ENCODE assay signal across 8 cellular contexts in genomic region chrX:72572248-72573157, GRCh38. TPM values are rescaled to one million over a fixed set of nuclear protein-coding genes. Genes with fewer than 3 reads are reported as not detected.
A peak's percentile ranks its signal among the peaks of the same experiment; 100 is the strongest.
DNase-seq lines count a peak whose midpoint lies in the region; ATAC-seq and TF ChIP-seq lines count a peak whose summit lies in the region.

TSS of gene HDAC8 (minus strand) at chrX:72572843. CDS start at chrX:72572761, 82 bp downstream.

- H3K36me3 ChIP-seq in endocrine pancreas (ENCODE audit: control insufficient read depth, insufficient read depth, low read length), result no peaks in the 10 kb centered on the region

- peak within 1 kb of the TSS; percentile 75 for H3K27ac ChIP-seq in HL-60 (replicated peaks)

- H3K4me3 Mint-ChIP-seq in activated CD4-positive, alpha-beta memory T cell treated with anti-CD3 and anti-CD28 coated beads, Interleukin-2, amount 10 ng/mL, durations not matched to agents 7 days and 5 days, result peak within 1 kb of the TSS; percentile 95
- peak within 1 kb of the TSS; percentile 99 for H3K4me3 Mint-ChIP-seq in memory B cell

- H3K27me3 ChIP-seq in HL-60 (ENCODE audit: insufficient read depth, poor library complexity, severe bottlenecking) (no peaks in the 10 kb centered on the region), endocrine pancreas (ENCODE audit: control insufficient read depth, insufficient read depth, low read length) (no peaks in the 10 kb centered on the region)

- H3K4me1 ChIP-seq in endocrine pancreas (ENCODE audit: control insufficient read depth, insufficient read depth, low read length), result no peaks in the 10 kb centered on the region

- POLR2A ChIA-PET in activated CD4-positive, alpha-beta memory T cell treated with anti-CD3 and anti-CD28 coated beads, Interleukin-2, amount 10 ng/mL, durations not matched to agents 7 days and 5 days (lab: Charles Lee), result interaction anchor here (1.1 to 2.1 kb wide), 2 partner anchors 48 to 295 kb away, joined by 3 to 6 read pairs; partner anchors contain the start of gene RPS4X

- in situ Hi-C loops in Caki2 (cut with HindIII; ENCODE audit: low pct_unique_long_range_greater_than_20kb, low sequenced_read_pairs), result no loop called here

- peaks cover 11% of the 10 kb centered on the region for H3K36me3 Mint-ChIP-seq in activated CD4-positive, alpha-beta memory T cell treated with anti-CD3 and anti-CD28 coated beads, Interleukin-2, amount 10 ng/mL, durations not matched to agents 7 days and 5 days (ENCODE audit: low read depth)
- H3K36me3 Mint-ChIP-seq in memory B cell, result peaks cover 4% of the 10 kb centered on the region

- peaks cover 11% of the 10 kb centered on the region for H3K27me3 Mint-ChIP-seq in activated CD4-positive, alpha-beta memory T cell treated with anti-CD3 and anti-CD28 coated beads, Interleukin-2, amount 10 ng/mL, durations not matched to agents 7 days and 5 days
- H3K27me3 Mint-ChIP-seq in memory B cell, result no peaks in the 10 kb centered on the region

- H3K9me3 Mint-ChIP-seq in activated CD4-positive, alpha-beta memory T cell treated with anti-CD3 and anti-CD28 coated beads, Interleukin-2, amount 10 ng/mL, durations not matched to agents 7 days and 5 days, result no peaks in the 10 kb centered on the region
- H3K9me3 Mint-ChIP-seq in memory B cell, result no peaks in the 10 kb centered on the region

- CTCF ChIA-PET in activated CD4-positive, alpha-beta memory T cell treated with anti-CD3 and anti-CD28 coated beads, Interleukin-2, amount 10 ng/mL, durations not matched to agents 7 days and 5 days (lab: Charles Lee), result interaction anchor here (0.6 to 0.7 kb wide), 2 partner anchors 327 to 530 kb away, joined by 3 to 4 read pairs; no protein-coding TSS in a partner anchor

- DNase-seq in Caki2 (ENCODE audit: low read depth), result peak; percentile 76
- DNase-seq in HL-60 (ENCODE audit: low read depth in 1 of 2, low spot score in 1 of 2), result peak; percentile 60 to 74
- DNase-seq in NCI-H748 treated with DMSO at 0.1 percent for 48 hours (lab: John Stamatoyannopoulos, UW), result peak; percentile 34
- peak; percentile 58 for DNase-seq in activated CD4-positive, alpha-beta memory T cell treated with anti-CD3 and anti-CD28 coated beads, Interleukin-2, amount 10 ng/mL, durations not matched to agents 7 days and 5 days
- peak; percentile 18 to 21 for DNase-seq in memory B cell (ENCODE audit: low spot score in 2 of 2)
- DNase-seq in stimulated activated CD8-positive, alpha-beta memory T cell treated with anti-CD3 and anti-CD28 coated beads, Interleukin-4, amount 100 ng/mL, for 4 hours (ENCODE audit: low read depth in 2 of 2, low spot score in 1 of 2), result peak; percentile 1 to 9

- H3K4me3 ChIP-seq in HL-60 (replicated peaks; ENCODE audit: insufficient read depth, low read length) (peak within 1 kb of the TSS; percentile 65), endocrine pancreas (ENCODE audit: control insufficient read depth, insufficient read depth, low read length) (peak within 1 kb of the TSS; percentile 33)

- H3K9me3 ChIP-seq in endocrine pancreas (ENCODE audit: control insufficient read depth, low read length), result no peaks in the 10 kb centered on the region

- peak; percentile 55 for ATAC-seq in GM19468 (IDR thresholded peaks at IDR 0.05; ENCODE audit: extremely low read depth, unreplicated experiment)
- peak; percentile 92 for ATAC-seq in memory B cell (ENCODE audit: low read depth)

- no peak within 1 kb of the TSS for H3K9ac ChIP-seq in endocrine pancreas (ENCODE audit: control insufficient read depth, insufficient read depth, low read length)

- peaks cover 15% of the 10 kb centered on the region for H3K4me1 Mint-ChIP-seq in activated CD4-positive, alpha-beta memory T cell treated with anti-CD3 and anti-CD28 coated beads, Interleukin-2, amount 10 ng/mL, durations not matched to agents 7 days and 5 days
- H3K4me1 Mint-ChIP-seq in memory B cell, result peaks cover 3% of the 10 kb centered on the region

- H3K27ac Mint-ChIP-seq in activated CD4-positive, alpha-beta memory T cell treated with anti-CD3 and anti-CD28 coated beads, Interleukin-2, amount 10 ng/mL, durations not matched to agents 7 days and 5 days, result peak within 1 kb of the TSS; percentile 84
- peak within 1 kb of the TSS; percentile 91 for H3K27ac Mint-ChIP-seq in memory B cell

- TF ChIP-seq CTCF in HL-60 (IDR thresholded peaks at IDR 0.05; ENCODE audit: insufficient read depth, low read length), result no peak

RNA-seq across cellular contexts. Expression of gene HDAC8, which starts in this region (rescaled TPM):
- total RNA-seq in Caki2 (2014; rRNA removed; shearing (Covaris generic); ENCODE audit: low replicate concordance), result 26.1 and 40.9 TPM in 2 replicates
- total RNA-seq in activated CD4-positive, alpha-beta memory T cell treated with anti-CD3 and anti-CD28 coated beads, Interleukin-2, amount 10 ng/mL, durations not matched to agents 7 days and 5 days, result 10 to 100 TPM; 23.8 to 24.1 TPM

Comparison
In these comparisons a context has a peak if more than half of its experiments do, and no peak if none do; other contexts are left out.
1. Peak in every context shown above with its lines: DNase-seq, ATAC-seq, H3K4me3 ChIP-seq and H3K27ac ChIP-seq.
2. DNase-seq: peak in every context shown above with its lines; median percentile 76 in Caki2; 67 in HL-60; 58 in activated CD4-positive, alpha-beta memory T cell treated with anti-CD3 and anti-CD28 coated beads, Interleukin-2, amount 10 ng/mL, durations not matched to agents 7 days and 5 days; 34 in NCI-H748 treated with DMSO at 0.1 percent for 48 hours; 20 in memory B cell; 5 in stimulated activated CD8-positive, alpha-beta memory T cell treated with anti-CD3 and anti-CD28 coated beads, Interleukin-4, amount 100 ng/mL, for 4 hours.